12 cellular contexts compared by ENCODE assay signal in the genomic region with DNA sequence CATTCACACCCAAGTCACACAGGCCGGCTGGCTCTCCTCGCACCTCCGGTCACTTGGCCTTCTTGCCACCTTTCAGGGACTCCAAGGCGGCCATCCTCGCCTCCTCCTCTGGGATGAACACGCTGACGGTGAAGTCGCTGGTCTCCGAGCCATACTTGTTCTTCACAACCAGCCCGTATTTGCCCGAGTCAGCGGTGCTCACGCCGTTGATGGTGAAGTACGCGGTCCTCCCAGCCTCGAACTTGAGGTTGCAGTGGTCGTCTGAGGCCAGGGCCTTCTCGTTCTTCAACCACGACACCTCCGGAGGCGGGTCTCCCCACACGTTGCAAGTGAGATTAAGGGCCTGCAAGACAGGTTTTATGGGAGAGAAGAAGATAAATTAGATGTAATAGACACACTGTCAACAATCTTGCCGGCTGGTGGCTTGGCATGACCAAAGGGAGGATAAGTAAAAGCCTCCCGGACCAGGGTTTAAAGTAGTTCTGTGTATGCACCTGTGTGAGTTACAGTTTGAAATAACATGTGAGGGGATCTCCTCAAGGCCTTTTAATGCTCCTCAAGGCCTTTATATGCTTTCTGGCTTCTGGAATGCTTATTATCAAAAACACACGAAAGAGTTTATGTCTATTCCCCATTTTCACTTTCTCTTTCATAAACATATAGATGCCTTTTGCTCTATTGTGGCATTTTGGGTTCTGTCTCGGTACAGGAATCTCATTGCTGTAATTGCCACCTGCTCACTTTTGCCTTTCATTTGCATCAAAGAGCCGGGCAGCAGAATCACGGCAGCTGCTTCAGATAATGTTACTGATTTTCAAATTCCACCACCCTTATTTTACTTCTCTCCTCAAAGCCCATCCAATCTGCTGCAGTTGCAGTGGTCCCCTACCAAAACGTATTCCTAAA. TPM values are rescaled to one million over a fixed set of nuclear protein-coding genes. Genes with fewer than 3 reads are reported as not detected.
DNase-seq lines count a peak whose midpoint lies in the region; ATAC-seq and TF ChIP-seq lines count a peak whose summit lies in the region.
"Had no signal": no experiment of that assay in that cellular context is flagged by ENCODE, and none has a peak within 500 bp of the region (broad histone marks: within the 10 kb centered on the region; RNA-seq: fewer than 3 reads in every experiment).

No MANE protein-coding gene starts in this region.

- H3K27me3 ChIP-seq in breast epithelium = no peaks in the 10 kb centered on the region

- no peaks in the 10 kb centered on the region for H3K9me3 Mint-ChIP-seq in MCF 10A (ENCODE audit: unreplicated experiment)
- H3K9me3 Mint-ChIP-seq in activated CD8-positive, alpha-beta T cell treated with anti-CD3 and anti-CD28 coated beads for 36 hours = no peaks in the 10 kb centered on the region
- no peaks in the 10 kb centered on the region for H3K9me3 Mint-ChIP-seq in immature natural killer cell
- H3K9me3 Mint-ChIP-seq in type B pancreatic cell = no peaks in the 10 kb centered on the region

- H3K36me3 Mint-ChIP-seq in MCF 10A (ENCODE audit: insufficient read depth, unreplicated experiment) = peaks cover 4% of the 10 kb centered on the region
- H3K36me3 Mint-ChIP-seq in activated CD8-positive, alpha-beta T cell treated with anti-CD3 and anti-CD28 coated beads for 36 hours (ENCODE audit: low read depth) = peaks cover 2% of the 10 kb centered on the region
- H3K36me3 Mint-ChIP-seq in immature natural killer cell = no peaks in the 10 kb centered on the region
- no peaks in the 10 kb centered on the region for H3K36me3 Mint-ChIP-seq in type B pancreatic cell

- CTCF ChIA-PET in MCF 10A (lab: Yijun Ruan, JAX) = no interaction called here
- CTCF ChIA-PET in activated CD8-positive, alpha-beta T cell treated with anti-CD3 and anti-CD28 coated beads for 36 hours (lab: Charles Lee) = interaction anchor here (1.3 to 1.5 kb wide), 2 partner anchors 10 to 41 kb away, joined by 3 read pairs; no protein-coding TSS in a partner anchor

- intact Hi-C loops in MCF 10A (cut with micrococcal nuclease) (no loop called here), breast epithelium (cut with DNase I; ENCODE audit: low total_unique reads) (no loop called here)
- intact Hi-C loops in activated CD8-positive, alpha-beta T cell treated with anti-CD3 and anti-CD28 coated beads for 36 hours (cut with micrococcal nuclease) = no loop called here

- POLR2A ChIA-PET in MCF 10A (lab: Yijun Ruan, JAX) = no interaction called here
- POLR2A ChIA-PET in activated CD8-positive, alpha-beta T cell treated with anti-CD3 and anti-CD28 coated beads for 36 hours (lab: Charles Lee) = interaction anchor here (1.6 kb wide), 1 partner anchor 97 kb away, joined by 3 read pairs; no protein-coding TSS in a partner anchor

- no TSS peak for BruUV-seq in MCF 10A (replicated peaks; lab: Mats Ljungman, UMichigan)

- H3K27me3 Mint-ChIP-seq in MCF 10A (ENCODE audit: insufficient read depth, unreplicated experiment) (no peaks in the 10 kb centered on the region), immature natural killer cell (ENCODE audit: low read depth in 3 of 3) (peaks cover 0 to 3% (median 0%) of the 10 kb centered on the region in 3 donors), type B pancreatic cell (no peaks in the 10 kb centered on the region)
- H3K27me3 Mint-ChIP-seq in activated CD8-positive, alpha-beta T cell treated with anti-CD3 and anti-CD28 coated beads for 36 hours = no peaks in the 10 kb centered on the region

- H3K4me1 Mint-ChIP-seq in MCF 10A (ENCODE audit: insufficient read depth, unreplicated experiment) (peaks cover 6% of the 10 kb centered on the region), immature natural killer cell (peaks cover 55 to 63% of the 10 kb centered on the region in 2 donors), type B pancreatic cell (ENCODE audit: unreplicated experiment) (peaks cover 27% of the 10 kb centered on the region)
- H3K4me1 Mint-ChIP-seq in activated CD8-positive, alpha-beta T cell treated with anti-CD3 and anti-CD28 coated beads for 36 hours (ENCODE audit: low read depth) = peaks cover 49% of the 10 kb centered on the region

- no peaks in the 10 kb centered on the region for H3K9me3 ChIP-seq in breast epithelium

- H3K27ac ChIP-seq in breast epithelium = no peak overlapping the region

- ATAC-seq in activated CD8-positive, alpha-beta T cell treated with anti-CD3 and anti-CD28 coated beads for 36 hours = no peak
- no peak for ATAC-seq in GM18907 (IDR thresholded peaks at IDR 0.05; ENCODE audit: unreplicated experiment)
- ATAC-seq in GM21528 (IDR thresholded peaks at IDR 0.05; ENCODE audit: low FRiP score, unreplicated experiment) = no peak
- ATAC-seq in HG02623 (IDR thresholded peaks at IDR 0.05; ENCODE audit: unreplicated experiment) = no peak

- H3K27ac Mint-ChIP-seq in MCF 10A (ENCODE audit: low read depth, unreplicated experiment) (peak overlapping the region; percentile 68), immature natural killer cell (peak overlapping the region; percentile 78 to 92 (median 83)), type B pancreatic cell (no peak overlapping the region)
- H3K27ac Mint-ChIP-seq in activated CD8-positive, alpha-beta T cell treated with anti-CD3 and anti-CD28 coated beads for 36 hours = peak overlapping the region; percentile 75

- H3K4me3 ChIP-seq in breast epithelium = no peak overlapping the region

- DNase-seq in MCF 10A (ENCODE audit: unreplicated experiment) (no peak), breast epithelium (ENCODE audit: low spot score in 2 of 2) (no peak), immature natural killer cell (peak in 2 of 3 donors; percentile 22 to 31), type B pancreatic cell (ENCODE audit: extremely low spot score, unreplicated experiment) (peak; percentile 51)
- DNase-seq in activated CD8-positive, alpha-beta T cell treated with anti-CD3 and anti-CD28 coated beads for 36 hours = peak; percentile 30
- DNase-seq: activated CD4-positive, alpha-beta T cell treated with anti-CD3 and anti-CD28 coated beads, Interleukin-2, amount 50 U/mL, for 1 hour; amygdala; midbrain; stimulated activated CD4-positive, alpha-beta T cell treated with anti-CD3 and anti-CD28 coated beads, Interleukin-1b, Interleukin-23, amount 100 ng/mL, for 48 hours had no signal

- TF ChIP-seq CTCF in MCF 10A (IDR thresholded peaks at IDR 0.05; ENCODE audit: unreplicated experiment) = no peak
- TF ChIP-seq CTCF in breast epithelium (IDR thresholded peaks at IDR 0.05) = no peak
- TF ChIP-seq CTCF in activated CD8-positive, alpha-beta T cell treated with anti-CD3 and anti-CD28 coated beads for 36 hours (IDR thresholded peaks at IDR 0.05) = no peak
- TF ChIP-seq CTCF in type B pancreatic cell (conservative IDR thresholded peaks at IDR 0.05) = no peak

- H3K4me3 Mint-ChIP-seq in MCF 10A (ENCODE audit: unreplicated experiment) (no peak overlapping the region), immature natural killer cell (peak overlapping the region; percentile 72 to 89 (median 77)), type B pancreatic cell (no peak overlapping the region)
- peak overlapping the region; percentile 45 for H3K4me3 Mint-ChIP-seq in activated CD8-positive, alpha-beta T cell treated with anti-CD3 and anti-CD28 coated beads for 36 hours

- H3K4me1 ChIP-seq in breast epithelium = no peaks in the 10 kb centered on the region

- no peaks in the 10 kb centered on the region for H3K36me3 ChIP-seq in breast epithelium

- no peak for TF ChIP-seq POLR2A in breast epithelium (IDR thresholded peaks at IDR 0.05)

RNA-seq across cellular contexts. Expression of gene LPIN2, which starts 54.5 kb away (rescaled TPM):
- total RNA-seq in MCF 10A (2022) (13.1 and 15.9 TPM in 2 replicates), breast epithelium (10 to 100 TPM; 21.8 to 38.1 (median 29.2) TPM), type B pancreatic cell (ENCODE audit: low replicate concordance) (17.8 and 26.8 TPM in 2 replicates)
- 10 to 100 TPM; 95.5 to 95.7 TPM for total RNA-seq in activated CD8-positive, alpha-beta T cell treated with anti-CD3 and anti-CD28 coated beads for 36 hours
- polyA plus RNA-seq in immature natural killer cell = 10 to 100 TPM; 17.3 to 80.1 (median 31.0) TPM

Comparison
In these comparisons a context has a peak if more than half of its experiments do, and no peak if none do; other contexts are left out.
1. DNase-seq: peak in activated CD8-positive, alpha-beta T cell treated with anti-CD3 and anti-CD28 coated beads for 36 hours (single experiment), immature natural killer cell (2 of 3) and type B pancreatic cell (single experiment); none in MCF 10A (single experiment) and breast epithelium (0 of 2).
2. H3K4me3 Mint-ChIP-seq: peak in activated CD8-positive, alpha-beta T cell treated with anti-CD3 and anti-CD28 coated beads for 36 hours (single experiment) and immature natural killer cell (5 of 5); none in MCF 10A (single experiment) and type B pancreatic cell (single experiment).